In the genomic region with DNA sequence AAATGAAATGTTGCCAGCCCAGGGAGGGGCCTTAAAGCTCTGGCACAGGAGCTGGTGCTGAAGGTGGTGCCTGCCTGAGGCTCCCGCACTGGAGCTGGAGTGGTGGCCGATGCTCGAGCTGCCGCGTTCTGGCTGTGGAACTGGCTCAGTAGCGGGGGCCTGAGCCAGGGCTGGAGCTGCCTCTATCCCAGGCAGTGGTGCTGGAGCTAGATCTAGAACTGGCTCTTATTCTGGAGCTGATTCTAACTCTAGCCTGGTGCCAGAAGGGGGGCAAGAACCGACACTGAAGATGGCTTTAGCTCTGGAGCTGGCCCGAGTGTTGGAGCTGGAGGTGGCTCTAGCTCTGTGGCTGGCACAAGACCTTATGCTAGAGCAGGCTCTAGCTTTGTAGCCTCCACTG, we compare ENCODE assay signal across 33 cellular contexts. TPM values are rescaled to one million over a fixed set of nuclear protein-coding genes. Genes with fewer than 3 reads are reported as not detected.
"Had no signal": no experiment of that assay in that cellular context is flagged by ENCODE, and none has a peak within 500 bp of the region (broad histone marks: within the 10 kb centered on the region; RNA-seq: fewer than 3 reads in every experiment).

No MANE protein-coding gene starts in this region.

- H3K4me3 ChIP-seq: coronary artery, esophagus squamous epithelium, heart right ventricle, left ventricle myocardium inferior, lung, neural progenitor cell, ovary, psoas muscle, sigmoid colon, testis, tibial artery had no signal

- H3K9me3 ChIP-seq: ovary, sigmoid colon, testis had no signal

- H3K4me1 Mint-ChIP-seq: nephron had no signal

- H3K4me3 Mint-ChIP-seq: memory B cell; naive thymus-derived CD4-positive, alpha-beta T cell; nephron; neural progenitor cell; stimulated activated memory B cell treated with anti-CD40 and anti-IgM and Interleukin-4, amounts not matched to agents 10 μg/mL and 1 μg/mL and 100 μg/mL, for 72 hours; type B pancreatic cell had no signal

- H3K36me3 Mint-ChIP-seq: memory B cell; naive thymus-derived CD4-positive, alpha-beta T cell; neural progenitor cell; stimulated activated memory B cell treated with anti-CD40 and anti-IgM and Interleukin-4, amounts not matched to agents 10 μg/mL and 1 μg/mL and 100 μg/mL, for 72 hours; type B pancreatic cell had no signal

- H3K4me1 ChIP-seq: neural progenitor cell, psoas muscle, testis had no signal

- H3K27ac ChIP-seq: coronary artery, esophagus squamous epithelium, heart right ventricle, left ventricle myocardium inferior, neural progenitor cell, ovary, psoas muscle, sigmoid colon, testis, tibial artery had no signal

- H3K27ac Mint-ChIP-seq: memory B cell; naive thymus-derived CD4-positive, alpha-beta T cell; nephron; neural progenitor cell; stimulated activated memory B cell treated with anti-CD40 and anti-IgM and Interleukin-4, amounts not matched to agents 10 μg/mL and 1 μg/mL and 100 μg/mL, for 72 hours; type B pancreatic cell had no signal

- H3K27me3 ChIP-seq: ovary, testis had no signal

- ATAC-seq: heart right ventricle; left colon; naive thymus-derived CD4-positive, alpha-beta T cell; psoas muscle; right cardiac atrium; stimulated activated memory B cell treated with anti-CD40 and anti-IgM and Interleukin-4, amounts not matched to agents 10 μg/mL and 1 μg/mL and 100 μg/mL, for 72 hours; stimulated activated naive CD8-positive, alpha-beta T cell treated with anti-CD3 and anti-CD28 coated beads, Interleukin-15, Interleukin-2, amounts not matched to agents 100 U/mL and 50 U/mL, for 24 hours had no signal

- DNase-seq: dermis blood vessel endothelial cell; effector memory CD4-positive, alpha-beta T cell; erythroblast; esophagus squamous epithelium; foreskin melanocyte; glutamatergic neuron; heart right ventricle; hippocampal formation; kidney glomerular epithelial cell; left colon; left ventricle myocardium inferior; midbrain; naive thymus-derived CD4-positive, alpha-beta T cell; nucleus accumbens; ovary; psoas muscle; right cardiac atrium; stimulated activated CD4-positive, alpha-beta T cell treated with anti-CD3 and anti-CD28 coated beads, Interleukin-4, amount 100 ng/mL, for 4 hours; stimulated activated naive CD8-positive, alpha-beta T cell treated with anti-CD3 and anti-CD28 coated beads, Interleukin-15, Interleukin-2, amounts not matched to agents 100 U/mL and 50 U/mL, for 24 hours; substantia nigra; testis; tibial artery had no signal

- H3K36me3 ChIP-seq: esophagus squamous epithelium, heart right ventricle, left ventricle myocardium inferior, neural progenitor cell, ovary, sigmoid colon, tibial artery had no signal

- H3K9me3 Mint-ChIP-seq: memory B cell; stimulated activated memory B cell treated with anti-CD40 and anti-IgM and Interleukin-4, amounts not matched to agents 10 μg/mL and 1 μg/mL and 100 μg/mL, for 72 hours; type B pancreatic cell had no signal

RNA-seq across cellular contexts. Expression of gene OBP2B, which starts 19.2 kb away (rescaled TPM):
- total RNA-seq: dermis blood vessel endothelial cell; esophagus squamous epithelium; left colon; left ventricle myocardium inferior; lung; mucosa of gallbladder; naive thymus-derived CD4-positive, alpha-beta T cell; psoas muscle; renal cortical epithelial cell; right cardiac atrium; sigmoid colon; skeletal muscle tissue had no signal
